22 cellular contexts compared by ENCODE assay signal in the genomic region with DNA sequence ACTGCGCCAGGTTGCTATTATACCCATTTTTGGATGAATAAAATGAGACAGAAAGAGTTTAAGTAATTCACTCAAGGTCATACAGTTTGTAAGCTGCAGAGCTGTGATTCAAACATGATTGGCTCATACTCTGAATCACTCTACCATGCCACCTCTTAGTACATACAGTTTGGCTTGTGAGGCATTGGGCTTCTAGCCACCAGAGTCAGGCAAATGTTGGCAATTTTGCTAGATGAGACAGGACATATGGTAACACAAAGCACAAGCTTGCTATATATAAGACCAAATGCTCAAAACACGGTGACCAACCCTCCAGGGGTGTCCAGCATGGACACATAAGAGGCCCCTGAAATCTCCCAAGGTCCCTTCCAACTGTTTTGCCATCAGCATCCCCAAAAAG.
DNase-seq lines count a peak whose midpoint lies in the region; ATAC-seq, FAIRE-seq and TF ChIP-seq lines count a peak whose summit lies in the region.
"Had no signal": no experiment of that assay in that cellular context is flagged by ENCODE, and none has a peak within 500 bp of the region (broad histone marks: within the 10 kb centered on the region; RNA-seq: fewer than 3 reads in every experiment).

No MANE protein-coding gene starts in this region.

- no peaks in the 10 kb centered on the region for H3K36me3 ChIP-seq in MG63
- H3K36me3 ChIP-seq in bronchial epithelial cell (ENCODE audit: control insufficient read depth, insufficient read depth, low read length) = no peaks in the 10 kb centered on the region
- H3K36me3 ChIP-seq: BE2C, HAP-1 had no signal

- TF ChIP-seq CTCF in bronchial epithelial cell (IDR thresholded peaks at IDR 0.05; ENCODE audit: insufficient read depth, low read length, severe bottlenecking) = no peak
- TF ChIP-seq CTCF in fibroblast of mammary gland (conservative IDR thresholded peaks at IDR 0.05; ENCODE audit: control insufficient read depth, insufficient read depth, low read depth, low read length) = no peak

- no peaks in the 10 kb centered on the region for H3K9me3 ChIP-seq in MG63
- H3K9me3 ChIP-seq: BE2C, HAP-1 had no signal

- ATAC-seq in HG02973 (IDR thresholded peaks at IDR 0.05; ENCODE audit: unreplicated experiment) = no peak
- ATAC-seq in HG02763 (IDR thresholded peaks at IDR 0.05; ENCODE audit: unreplicated experiment) = no peak
- no peak for ATAC-seq in GM18867 (IDR thresholded peaks at IDR 0.05; ENCODE audit: unreplicated experiment)
- ATAC-seq: GM12878 had no signal

- H3K27me3 ChIP-seq in MG63 (peaks cover 4% of the 10 kb centered on the region), bronchial epithelial cell (ENCODE audit: control insufficient read depth, insufficient read depth, low read length) (no peaks in the 10 kb centered on the region)
- H3K27me3 ChIP-seq: BE2C had no signal

- H3K4me3 ChIP-seq in MG63 (no peak overlapping the region), bronchial epithelial cell (ENCODE audit: low read depth, low read length) (no peak overlapping the region), fibroblast of mammary gland (ENCODE audit: control insufficient read depth, low read depth, low read length) (no peak overlapping the region)
- H3K4me3 ChIP-seq: GM12878, HAP-1 had no signal

- FAIRE-seq in bronchial epithelial cell (lab: Jason Lieb, UNC) = no peak
- FAIRE-seq: A204.1, GM12878, GM19239, HTR-8/SVneo had no signal

- DNase-seq in MG63 (peak; percentile 56), bronchial epithelial cell (ENCODE audit: low read depth) (peak; percentile 55), fibroblast of mammary gland (ENCODE audit: low read depth) (peak; percentile 7)
- no peak for DNase-seq in stimulated activated CD4-positive, alpha-beta T cell treated with anti-CD3 and anti-CD28 coated beads, Interleukin-2, amount 100 ng/mL, for 48 hours
- DNase-seq: ACHN; BE2C; C1 segment of cervical spinal cord; CD4-positive, CD25-positive, alpha-beta regulatory T cell; CD8-positive, alpha-beta memory T cell; COR-L47; DMS 273 treated with DMSO at 0.1 percent for 48 hours; DMS53; DND-41; EL had no signal

Comparison
In these comparisons a context has a peak if more than half of its experiments do, and no peak if none do; other contexts are left out.
1. DNase-seq: peak in MG63 (single experiment), bronchial epithelial cell (single experiment) and fibroblast of mammary gland (single experiment); none in stimulated activated CD4-positive, alpha-beta T cell treated with anti-CD3 and anti-CD28 coated beads, Interleukin-2, amount 100 ng/mL, for 48 hours (0 of 2).